Comparison of ENCODE assay signal across 15 cellular contexts in the genomic region with DNA sequence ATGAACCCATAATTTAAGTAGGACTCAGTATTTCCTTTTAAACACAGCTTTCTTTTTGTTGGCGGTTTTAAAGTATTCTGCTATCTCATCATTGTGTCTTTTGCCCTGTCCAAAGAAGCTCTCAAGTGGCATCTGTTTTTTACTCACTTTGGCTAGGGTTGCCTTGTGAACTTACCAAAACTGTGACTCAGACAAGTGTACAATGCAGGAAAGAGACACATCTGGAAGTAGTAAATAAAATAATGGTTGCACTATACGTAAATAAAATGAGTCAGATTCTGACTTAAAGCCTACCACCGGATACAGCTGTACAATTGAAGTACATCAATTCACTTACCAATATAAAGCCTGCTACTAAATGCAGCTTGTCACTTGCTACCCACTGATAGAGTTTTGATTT.
DNase-seq lines count a peak whose midpoint lies in the region; ATAC-seq and TF ChIP-seq lines count a peak whose summit lies in the region.
"Had no signal": no experiment of that assay in that cellular context is flagged by ENCODE, and none has a peak within 500 bp of the region (broad histone marks: within the 10 kb centered on the region; RNA-seq: fewer than 3 reads in every experiment).

No MANE protein-coding gene starts in this region.

- H3K4me1 Mint-ChIP-seq in activated T-helper 1 cell treated with anti-CD3 and anti-CD28 coated beads, Interleukin-12 subunit alpha, Interleukin-12 subunit beta, Interleukin-2, Interleukin-4 antibody, amounts not matched to agents 30 ng/mL and 10 ng/mL and 1 ng/mL, durations not matched to agents 14 hours and 24 hours and 36 hours (ENCODE audit: low read depth) = no peaks in the 10 kb centered on the region
- H3K4me1 Mint-ChIP-seq: CD4-positive, CD25-positive, alpha-beta regulatory T cell had no signal

- intact Hi-C loops in activated T-helper 1 cell treated with anti-CD3 and anti-CD28 coated beads, Interleukin-12 subunit alpha, Interleukin-12 subunit beta, Interleukin-2, Interleukin-4 antibody, amounts not matched to agents 30 ng/mL and 10 ng/mL and 1 ng/mL, durations not matched to agents 14 hours and 24 hours and 36 hours (cut with micrococcal nuclease) = no loop called here

- peak; percentile 48 for DNase-seq in A172 (ENCODE audit: low spot score)
- DNase-seq in HS-5 (ENCODE audit: low read depth) = peak; percentile 0
- DNase-seq in RPMI7951 (ENCODE audit: low read depth) = peak; percentile 25
- peak; percentile 12 for DNase-seq in fibroblast of mammary gland (ENCODE audit: low read depth)
- no peak for DNase-seq in Peyer's patch
- DNase-seq in activated T-helper 1 cell treated with anti-CD3 and anti-CD28 coated beads, Interleukin-12 subunit alpha, Interleukin-12 subunit beta, Interleukin-2, Interleukin-4 antibody, amounts not matched to agents 30 ng/mL and 10 ng/mL and 1 ng/mL, durations not matched to agents 14 hours and 24 hours and 36 hours (ENCODE audit: low spot score) = no peak
- DNase-seq: 8988T; ACHN; CD4-positive, CD25-positive, alpha-beta regulatory T cell; DMS79 had no signal

- H3K4me3 Mint-ChIP-seq in activated T-helper 1 cell treated with anti-CD3 and anti-CD28 coated beads, Interleukin-12 subunit alpha, Interleukin-12 subunit beta, Interleukin-2, Interleukin-4 antibody, amounts not matched to agents 30 ng/mL and 10 ng/mL and 1 ng/mL, durations not matched to agents 14 hours and 24 hours and 36 hours = no peak overlapping the region
- H3K4me3 Mint-ChIP-seq: CD4-positive, CD25-positive, alpha-beta regulatory T cell had no signal

- no peak for ATAC-seq in HG02763 (IDR thresholded peaks at IDR 0.05; ENCODE audit: unreplicated experiment)
- ATAC-seq: GM12878, HCT116, HepG2 had no signal

- no peak overlapping the region for H3K27ac ChIP-seq in Peyer's patch
- H3K27ac ChIP-seq: BLaER1 treated with 17β-estradiol and CSF1 and Interleukin-3, amounts not matched to agents 10 nM and 100 nM had no signal

- no peak for TF ChIP-seq CTCF in fibroblast of mammary gland (conservative IDR thresholded peaks at IDR 0.05; ENCODE audit: control insufficient read depth, insufficient read depth, low read depth, low read length)
- TF ChIP-seq CTCF in Peyer's patch (IDR thresholded peaks at IDR 0.05) = no peak

- no peaks in the 10 kb centered on the region for H3K36me3 Mint-ChIP-seq in activated T-helper 1 cell treated with anti-CD3 and anti-CD28 coated beads, Interleukin-12 subunit alpha, Interleukin-12 subunit beta, Interleukin-2, Interleukin-4 antibody, amounts not matched to agents 30 ng/mL and 10 ng/mL and 1 ng/mL, durations not matched to agents 14 hours and 24 hours and 36 hours (ENCODE audit: low read depth)
- H3K36me3 Mint-ChIP-seq: CD4-positive, CD25-positive, alpha-beta regulatory T cell had no signal

- H3K27ac Mint-ChIP-seq in activated T-helper 1 cell treated with anti-CD3 and anti-CD28 coated beads, Interleukin-12 subunit alpha, Interleukin-12 subunit beta, Interleukin-2, Interleukin-4 antibody, amounts not matched to agents 30 ng/mL and 10 ng/mL and 1 ng/mL, durations not matched to agents 14 hours and 24 hours and 36 hours = no peak overlapping the region
- H3K27ac Mint-ChIP-seq: CD4-positive, CD25-positive, alpha-beta regulatory T cell had no signal

- H3K4me3 ChIP-seq in fibroblast of mammary gland (ENCODE audit: control insufficient read depth, low read depth, low read length) (no peak overlapping the region), Peyer's patch (no peak overlapping the region)
- H3K4me3 ChIP-seq: BLaER1 treated with 17β-estradiol and CSF1 and Interleukin-3, amounts not matched to agents 10 nM and 100 nM; GM12878 had no signal

- H3K36me3 ChIP-seq in Peyer's patch = no peaks in the 10 kb centered on the region
- H3K36me3 ChIP-seq: BLaER1 treated with 17β-estradiol and CSF1 and Interleukin-3, amounts not matched to agents 10 nM and 100 nM had no signal

- H3K4me1 ChIP-seq in Peyer's patch = no peaks in the 10 kb centered on the region
- H3K4me1 ChIP-seq: BLaER1 treated with 17β-estradiol and CSF1 and Interleukin-3, amounts not matched to agents 10 nM and 100 nM had no signal

- peaks cover 29% of the 10 kb centered on the region for H3K9me3 Mint-ChIP-seq in activated T-helper 1 cell treated with anti-CD3 and anti-CD28 coated beads, Interleukin-12 subunit alpha, Interleukin-12 subunit beta, Interleukin-2, Interleukin-4 antibody, amounts not matched to agents 30 ng/mL and 10 ng/mL and 1 ng/mL, durations not matched to agents 14 hours and 24 hours and 36 hours

- no peaks in the 10 kb centered on the region for H3K27me3 Mint-ChIP-seq in activated T-helper 1 cell treated with anti-CD3 and anti-CD28 coated beads, Interleukin-12 subunit alpha, Interleukin-12 subunit beta, Interleukin-2, Interleukin-4 antibody, amounts not matched to agents 30 ng/mL and 10 ng/mL and 1 ng/mL, durations not matched to agents 14 hours and 24 hours and 36 hours (ENCODE audit: insufficient read depth)
- H3K27me3 Mint-ChIP-seq: CD4-positive, CD25-positive, alpha-beta regulatory T cell had no signal

- no peaks in the 10 kb centered on the region for H3K27me3 ChIP-seq in Peyer's patch
- H3K27me3 ChIP-seq: BLaER1 treated with 17β-estradiol and CSF1 and Interleukin-3, amounts not matched to agents 10 nM and 100 nM had no signal

- peaks cover 0 to 3% (median 0%) of the 10 kb centered on the region in 4 donors for H3K9me3 ChIP-seq in Peyer's patch
- H3K9me3 ChIP-seq: BLaER1 treated with 17β-estradiol and CSF1 and Interleukin-3, amounts not matched to agents 10 nM and 100 nM had no signal

- no peak for TF ChIP-seq POLR2A in Peyer's patch (IDR thresholded peaks at IDR 0.05)

Comparison
In these comparisons a context has a peak if more than half of its experiments do, and no peak if none do; other contexts are left out.
1. DNase-seq: peak in A172 (single experiment), HS-5 (single experiment), RPMI7951 (single experiment) and fibroblast of mammary gland (single experiment); none in Peyer's patch (0 of 3) and activated T-helper 1 cell treated with anti-CD3 and anti-CD28 coated beads, Interleukin-12 subunit alpha, Interleukin-12 subunit beta, Interleukin-2, Interleukin-4 antibody, amounts not matched to agents 30 ng/mL and 10 ng/mL and 1 ng/mL, durations not matched to agents 14 hours and 24 hours and 36 hours (single experiment).